ENCODE assay signal across 8 cellular contexts in genomic region chr19:42284641-42285341, GRCh38. TPM values are rescaled to one million over a fixed set of nuclear protein-coding genes. Genes with fewer than 3 reads are reported as not detected.
DNase-seq lines count a peak whose midpoint lies in the region; ATAC-seq, FAIRE-seq and TF ChIP-seq lines count a peak whose summit lies in the region.

No MANE protein-coding gene starts in this region.

- CTCF ChIA-PET in HepG2 (lab: Yijun Ruan, JAX; ENCODE audit: low intra/inter-chr PET ratio, low total read pairs), result no interaction called here

- H3K4me3 ChIP-seq in Karpas-422 (ENCODE audit: low read length) (peak overlapping the region; percentile 85), astrocyte of the spinal cord (ENCODE audit: low read depth, low read length) (peak overlapping the region; percentile 69), HepG2 (replicated peaks in 1 of 3; ENCODE audit: insufficient read depth in 1 of 3, low read depth in 2 of 3, low read length in 3 of 3) (peak overlapping the region; percentile 60 to 85 (median 82)), thyroid gland (replicated peaks in 1 of 3) (peak overlapping the region in 2 of 3 donors; percentile 59 to 62)

- FAIRE-seq in HepG2 (lab: Jason Lieb, UNC), result no peak

- no peaks in the 10 kb centered on the region for H3K27me3 ChIP-seq in Karpas-422 (ENCODE audit: low read length)
- H3K27me3 ChIP-seq in HepG2 (ENCODE audit: control insufficient read depth in 1 of 2, insufficient read depth in 2 of 2, low read length in 2 of 2), result no peaks in the 10 kb centered on the region; a peak in 1 of 5 replicates
- H3K27me3 ChIP-seq in thyroid gland, result no peaks in the 10 kb centered on the region

- H3K27ac ChIP-seq in Karpas-422 (ENCODE audit: low read length) (peak overlapping the region; percentile 54), HepG2 (ENCODE audit: extremely low read length, insufficient read depth, low read length) (peak overlapping the region; percentile 42), thyroid gland (peak overlapping the region; percentile 70 to 89 (median 86))

- DNase-seq in Karpas-422, result peak; percentile 69
- DNase-seq in astrocyte of the spinal cord (ENCODE audit: low read depth, low spot score), result no peak
- DNase-seq in HepG2 (ENCODE audit: low spot score), result no peak
- no peak for DNase-seq in thyroid gland
- no peak for DNase-seq in NCI-H187 treated with DMSO at 0.1 percent for 48 hours (lab: John Stamatoyannopoulos, UW)
- DNase-seq in NCI-H2029 treated with DMSO at 0.1 percent for 48 hours (lab: John Stamatoyannopoulos, UW), result no peak
- no peak for DNase-seq in NCI-H2196 treated with DMSO at 0.1 percent for 48 hours (lab: John Stamatoyannopoulos, UW; ENCODE audit: unreplicated experiment)

- H3K79me2 ChIP-seq in Karpas-422 (ENCODE audit: low read length) (peaks cover 18% of the 10 kb centered on the region), HepG2 (ENCODE audit: insufficient read depth, low read length) (peaks cover 29% of the 10 kb centered on the region)

- TF ChIP-seq EP300 in HepG2 (IDR thresholded peaks at IDR 0.05; ENCODE audit: low read depth in 2 of 2, low read length in 2 of 2) (no peak), HepG2 (CRISPR knock-in tag; IDR thresholded peaks at IDR 0.05; ENCODE audit: borderline replicate concordance) (no peak)

- no peaks in the 10 kb centered on the region for H3K9me2 ChIP-seq in Karpas-422 (replicated peaks; ENCODE audit: insufficient read depth, low read length)

- H4K20me1 ChIP-seq in Karpas-422 (ENCODE audit: insufficient read depth, low read depth, low read length), result peaks cover 10% of the 10 kb centered on the region; the same call in 1 of the 2 replicates
- peaks cover 11% of the 10 kb centered on the region; the same call in 1 of the 2 replicates for H4K20me1 ChIP-seq in HepG2 (ENCODE audit: insufficient read depth, low read length)

- H2AFZ ChIP-seq in Karpas-422 (ENCODE audit: low read length) (no peak overlapping the region), HepG2 (ENCODE audit: low read length) (no peak overlapping the region)

- no TSS peak for BruUV-seq in HepG2 (replicated peaks; lab: Mats Ljungman, UMichigan)

- no peak for TF ChIP-seq RAD21 in HepG2 (CRISPR knock-in tag; IDR thresholded peaks at IDR 0.05)

- H3K36me3 ChIP-seq in ES-I3 (ENCODE audit: insufficient read depth, low read length) (0 out of 2 replicates have a peak, but pooled peaks cover 4% of the 10 kb centered on the region), Karpas-422 (ENCODE audit: insufficient read depth, low read length) (peaks cover 14% of the 10 kb centered on the region; the same call in 1 of the 2 replicates), HepG2 (replicated peaks in 1 of 2; ENCODE audit: control insufficient read depth in 1 of 2, insufficient read depth in 2 of 2, low read length in 2 of 2) (peaks cover 16 to 31% of the 10 kb centered on the region in 2 experiments; a peak in 4 of 5 replicates), thyroid gland (peaks cover 28% of the 10 kb centered on the region in 2 donors)

- H3K9me3 ChIP-seq in ES-I3 (ENCODE audit: control insufficient read depth, insufficient read depth, low read length) (no peaks in the 10 kb centered on the region), Karpas-422 (ENCODE audit: low read length) (no peaks in the 10 kb centered on the region), HepG2 (ENCODE audit: low read length) (no peaks in the 10 kb centered on the region), thyroid gland (no peaks in the 10 kb centered on the region)

- no peak for TF ChIP-seq CTCF in astrocyte of the spinal cord (IDR thresholded peaks at IDR 0.05; ENCODE audit: low read depth, low read length)
- no peak for TF ChIP-seq CTCF in HepG2 (CRISPR knock-in tag; IDR thresholded peaks at IDR 0.05)
- no peak for TF ChIP-seq CTCF in thyroid gland (IDR thresholded peaks at IDR 0.05)

- WGBS in HepG2 (ENCODE audit: low lambda C conversion rate), result 9% methylated on average over 23 of the region's 33 CpGs
- 5 to 6% methylated on average over 25 to 26 of the region's 33 CpGs for WGBS in thyroid gland, 2 donors

- peak overlapping the region; percentile 92 for H3K4me2 ChIP-seq in Karpas-422 (ENCODE audit: low read depth, low read length, poor library complexity, severe bottlenecking)
- peak overlapping the region; percentile 84 for H3K4me2 ChIP-seq in HepG2 (ENCODE audit: low read depth, low read length)

- intact Hi-C loops in HepG2 (cut with micrococcal nuclease; ENCODE audit: unreplicated experiment), result no loop called here
- intact Hi-C loops in thyroid gland (cut with DNase I), result no loop called here

- H3K9ac ChIP-seq in ES-I3 (ENCODE audit: low read depth, low read length) (peak overlapping the region; percentile 83; the same call in 1 of the 2 replicates), Karpas-422 (ENCODE audit: low read length) (peak overlapping the region; percentile 83), HepG2 (ENCODE audit: insufficient read depth, low read depth, low read length) (peak overlapping the region; percentile 67)

- ATAC-seq in HepG2, result no peak

- in situ Hi-C loops in astrocyte of the spinal cord (cut with HindIII; ENCODE audit: low sequenced_read_pairs), result no loop called here
- in situ Hi-C loops in HepG2 (cut with HindIII; ENCODE audit: extremely low pct_ligation_motif_present, low pct_unique_long_range_greater_than_20kb), result loop anchor here (5.0 kb wide), 1 partner anchor 32 kb away; no protein-coding TSS in a partner anchor

- H3K4me1 ChIP-seq in ES-I3 (ENCODE audit: insufficient read depth, low read length) (peaks cover 26% of the 10 kb centered on the region), Karpas-422 (ENCODE audit: low read length) (peaks cover 47% of the 10 kb centered on the region), HepG2 (ENCODE audit: insufficient read depth, low read length) (peaks cover 42% of the 10 kb centered on the region), thyroid gland (peaks cover 52 to 58% of the 10 kb centered on the region in 2 donors)

- POLR2A ChIA-PET in HepG2 (lab: Yijun Ruan, JAX), result interaction anchor here (1.7 kb wide), 1 partner anchor 41 kb away, joined by 9 read pairs; the partner anchor contains the start of gene GSK3A

- TF ChIP-seq POLR2A in HepG2 (IDR thresholded peaks at IDR 0.05; ENCODE audit: insufficient read depth in 1 of 2, low read depth in 2 of 2, low read length in 2 of 2) (peak; percentile 21 to 27; a peak in 2 of 4 replicates), thyroid gland (IDR thresholded peaks at IDR 0.05) (no peak)

RNA-seq across cellular contexts. Expression of gene CIC, which starts 15.7 kb away (rescaled TPM):
- 25.0 and 30.6 TPM in 2 replicates for total RNA-seq in Karpas-422 (2014; rRNA removed; shearing (Covaris generic); ENCODE audit: low replicate concordance)
- total RNA-seq in HepG2 (2016; rRNA removed; fragmentation: Illumina TruSeq; extraction: Trizol), result 5.4 and 8.0 TPM in 2 replicates
- total RNA-seq in HepG2 (2016; cell fraction: cytosol; rRNA removed; fragmentation: Illumina TruSeq; extraction: Trizol; ENCODE audit: low read depth), result 1.5 and 1.8 TPM in 2 replicates
- 5.2 and 7.8 TPM in 2 replicates for total RNA-seq in HepG2 (2016; cell fraction: insoluble cytoplasmic fraction; rRNA removed; fragmentation: Illumina TruSeq; extraction: Trizol)
- total RNA-seq in HepG2 (2016; cell fraction: membrane; rRNA removed; fragmentation: Illumina TruSeq; extraction: Trizol), result 4.6 and 4.9 TPM in 2 replicates
- total RNA-seq in HepG2 (2016; cell fraction: nucleus; rRNA removed; fragmentation: Illumina TruSeq; extraction: Trizol), result 10.4 and 12.3 TPM in 2 replicates
- 5.9 and 8.3 TPM in 2 replicates for polyA plus RNA-seq in HepG2 (2011; rRNA removed)
- 3.3 and 5.6 TPM in 2 replicates for polyA plus RNA-seq in HepG2 (2011; cell fraction: cytosol; rRNA removed)
- 60.6 and 75.8 TPM in 2 replicates for polyA plus RNA-seq in HepG2 (2011; cell fraction: nucleus; rRNA removed)
- 17.6 and 25.1 TPM in 2 replicates for polyA plus RNA-seq in HepG2 (2012)
- polyA plus RNA-seq in HepG2 (2016; cell fraction: cytosol; fragmentation: Illumina TruSeq; extraction: Trizol; ENCODE audit: low read depth), result 1.7 and 1.9 TPM in 2 replicates
- polyA plus RNA-seq in HepG2 (2016; cell fraction: insoluble cytoplasmic fraction; fragmentation: Illumina TruSeq; extraction: Trizol; ENCODE audit: low read depth), result 10.1 and 16.9 TPM in 2 replicates
- 5.7 and 6.0 TPM in 2 replicates for polyA plus RNA-seq in HepG2 (2016; cell fraction: membrane; fragmentation: Illumina TruSeq; extraction: Trizol; ENCODE audit: low read depth)
- polyA plus RNA-seq in HepG2 (2016; cell fraction: nucleus; fragmentation: Illumina TruSeq; extraction: Trizol; ENCODE audit: insufficient read depth, low read depth), result 61.0 and 65.4 TPM in 2 replicates
- 3.6 and 7.9 TPM in 2 replicates for polyA minus RNA-seq in HepG2 (2011; rRNA and poly(A)+ RNA removed; ENCODE audit: low replicate concordance)
- polyA minus RNA-seq in HepG2 (2011; cell fraction: cytosol; rRNA and poly(A)+ RNA removed), result 9.1 and 10.8 TPM in 2 replicates
- polyA minus RNA-seq in HepG2 (2011; cell fraction: nucleus; rRNA and poly(A)+ RNA removed), result 14.7 and 15.5 TPM in 2 replicates
- 10 to 100 TPM; 50.6 to 98.3 (median 56.9) TPM for total RNA-seq in thyroid gland

RNA-seq across cellular contexts. Expression of gene PRR19, which starts 17.1 kb away (rescaled TPM):
- total RNA-seq in Karpas-422 (2014; rRNA removed; shearing (Covaris generic); ENCODE audit: low replicate concordance), result 0.25 and 1.2 TPM in 2 replicates
- total RNA-seq in HepG2 (2016; rRNA removed; fragmentation: Illumina TruSeq; extraction: Trizol), result 0.33 and 0.38 TPM in 2 replicates
- total RNA-seq in HepG2 (2016; cell fraction: cytosol; rRNA removed; fragmentation: Illumina TruSeq; extraction: Trizol; ENCODE audit: low read depth), result not detected in 2 replicates
- 0.28 and 0.43 TPM in 2 replicates for total RNA-seq in HepG2 (2016; cell fraction: insoluble cytoplasmic fraction; rRNA removed; fragmentation: Illumina TruSeq; extraction: Trizol)
- total RNA-seq in HepG2 (2016; cell fraction: membrane; rRNA removed; fragmentation: Illumina TruSeq; extraction: Trizol), result 0.14 and 0.43 TPM in 2 replicates
- 0.50 TPM in 1 of 2 replicates, not detected in the other for total RNA-seq in HepG2 (2016; cell fraction: nucleus; rRNA removed; fragmentation: Illumina TruSeq; extraction: Trizol)
- 0.21 and 0.26 TPM in 2 replicates for polyA plus RNA-seq in HepG2 (2011; rRNA removed)
- polyA plus RNA-seq in HepG2 (2011; cell fraction: cytosol; rRNA removed), result 0.23 and 0.34 TPM in 2 replicates
- 0.43 and 0.80 TPM in 2 replicates for polyA plus RNA-seq in HepG2 (2011; cell fraction: nucleus; rRNA removed)
- polyA plus RNA-seq in HepG2 (2012), result 0.51 TPM in 1 of 2 replicates, not detected in the other
- 0.21 and 0.22 TPM in 2 replicates for polyA plus RNA-seq in HepG2 (2016; cell fraction: cytosol; fragmentation: Illumina TruSeq; extraction: Trizol; ENCODE audit: low read depth)
- 0.69 and 0.88 TPM in 2 replicates for polyA plus RNA-seq in HepG2 (2016; cell fraction: insoluble cytoplasmic fraction; fragmentation: Illumina TruSeq; extraction: Trizol; ENCODE audit: low read depth)
- polyA plus RNA-seq in HepG2 (2016; cell fraction: membrane; fragmentation: Illumina TruSeq; extraction: Trizol; ENCODE audit: low read depth), result 0.19 and 0.38 TPM in 2 replicates
- 0.57 and 1.5 TPM in 2 replicates for polyA plus RNA-seq in HepG2 (2016; cell fraction: nucleus; fragmentation: Illumina TruSeq; extraction: Trizol; ENCODE audit: insufficient read depth, low read depth)
- polyA minus RNA-seq in HepG2 (2011; rRNA and poly(A)+ RNA removed; ENCODE audit: low replicate concordance), result 0.94 and 1.4 TPM in 2 replicates
- polyA minus RNA-seq in HepG2 (2011; cell fraction: cytosol; rRNA and poly(A)+ RNA removed), result 0.88 TPM in 1 of 2 replicates, not detected in the other
- 0.25 TPM in 1 of 2 replicates, not detected in the other for polyA minus RNA-seq in HepG2 (2011; cell fraction: nucleus; rRNA and poly(A)+ RNA removed)
- under 1 TPM in 2 of 4 donors, not detected in 2; 0.27 to 0.45 TPM for total RNA-seq in thyroid gland

RNA-seq across cellular contexts. Expression of gene PAFAH1B3, which starts 17.6 kb away (rescaled TPM):
- total RNA-seq in Karpas-422 (2014; rRNA removed; shearing (Covaris generic); ENCODE audit: low replicate concordance), result 66.2 and 102 TPM in 2 replicates
- total RNA-seq in HepG2 (2016; rRNA removed; fragmentation: Illumina TruSeq; extraction: Trizol) (58.0 and 58.6 TPM in 2 replicates), thyroid gland (10 to 100 TPM in 3 of 4 donors, 1 to 10 TPM in 1; 6.0 to 23.7 (median 19.1) TPM)
- total RNA-seq in HepG2 (2016; cell fraction: cytosol; rRNA removed; fragmentation: Illumina TruSeq; extraction: Trizol; ENCODE audit: low read depth), result 50.5 and 73.0 TPM in 2 replicates
- total RNA-seq in HepG2 (2016; cell fraction: insoluble cytoplasmic fraction; rRNA removed; fragmentation: Illumina TruSeq; extraction: Trizol), result 61.4 and 62.4 TPM in 2 replicates
- total RNA-seq in HepG2 (2016; cell fraction: membrane; rRNA removed; fragmentation: Illumina TruSeq; extraction: Trizol), result 53.6 and 73.9 TPM in 2 replicates
- 23.8 and 27.3 TPM in 2 replicates for total RNA-seq in HepG2 (2016; cell fraction: nucleus; rRNA removed; fragmentation: Illumina TruSeq; extraction: Trizol)
- polyA plus RNA-seq in HepG2 (2011; rRNA removed), result 27.4 and 31.2 TPM in 2 replicates
- 38.9 and 49.7 TPM in 2 replicates for polyA plus RNA-seq in HepG2 (2011; cell fraction: cytosol; rRNA removed)
- polyA plus RNA-seq in HepG2 (2011; cell fraction: nucleus; rRNA removed), result 31.1 and 32.3 TPM in 2 replicates
- 21.3 and 29.1 TPM in 2 replicates for polyA plus RNA-seq in HepG2 (2012)
- polyA plus RNA-seq in HepG2 (2016; cell fraction: cytosol; fragmentation: Illumina TruSeq; extraction: Trizol; ENCODE audit: low read depth), result 59.5 and 77.2 TPM in 2 replicates
- polyA plus RNA-seq in HepG2 (2016; cell fraction: insoluble cytoplasmic fraction; fragmentation: Illumina TruSeq; extraction: Trizol; ENCODE audit: low read depth), result 57.4 and 72.9 TPM in 2 replicates
- 53.3 and 66.7 TPM in 2 replicates for polyA plus RNA-seq in HepG2 (2016; cell fraction: membrane; fragmentation: Illumina TruSeq; extraction: Trizol; ENCODE audit: low read depth)
- 41.3 and 41.9 TPM in 2 replicates for polyA plus RNA-seq in HepG2 (2016; cell fraction: nucleus; fragmentation: Illumina TruSeq; extraction: Trizol; ENCODE audit: insufficient read depth, low read depth)
- 27.9 and 60.4 TPM in 2 replicates for polyA minus RNA-seq in HepG2 (2011; rRNA and poly(A)+ RNA removed; ENCODE audit: low replicate concordance)
- 16.4 and 20.1 TPM in 2 replicates for polyA minus RNA-seq in HepG2 (2011; cell fraction: cytosol; rRNA and poly(A)+ RNA removed)
- polyA minus RNA-seq in HepG2 (2011; cell fraction: nucleus; rRNA and poly(A)+ RNA removed), result 7.9 and 8.8 TPM in 2 replicates

RNA-seq across cellular contexts. Expression of gene TMEM145, which starts 28.3 kb away (rescaled TPM):
- 18.7 and 30.5 TPM in 2 replicates for total RNA-seq in Karpas-422 (2014; rRNA removed; shearing (Covaris generic); ENCODE audit: low replicate concordance)
- total RNA-seq in HepG2 (2016; rRNA removed; fragmentation: Illumina TruSeq; extraction: Trizol) (0.07 TPM in 1 of 2 replicates, not detected in the other), thyroid gland (1 to 10 TPM in 1 of 4 donors, not detected in 3; 2.8 TPM)
- not detected in 2 replicates for total RNA-seq in HepG2 (2016; cell fraction: cytosol; rRNA removed; fragmentation: Illumina TruSeq; extraction: Trizol; ENCODE audit: low read depth)
- total RNA-seq in HepG2 (2016; cell fraction: insoluble cytoplasmic fraction; rRNA removed; fragmentation: Illumina TruSeq; extraction: Trizol), result 0.13 and 0.15 TPM in 2 replicates
- total RNA-seq in HepG2 (2016; cell fraction: membrane; rRNA removed; fragmentation: Illumina TruSeq; extraction: Trizol), result not detected in 2 replicates
- total RNA-seq in HepG2 (2016; cell fraction: nucleus; rRNA removed; fragmentation: Illumina TruSeq; extraction: Trizol), result 0.88 and 1.9 TPM in 2 replicates
- polyA plus RNA-seq in HepG2 (2011; rRNA removed), result 5.1 and 5.5 TPM in 2 replicates
- polyA plus RNA-seq in HepG2 (2011; cell fraction: cytosol; rRNA removed), result 2.0 and 2.3 TPM in 2 replicates
- 39.2 and 50.9 TPM in 2 replicates for polyA plus RNA-seq in HepG2 (2011; cell fraction: nucleus; rRNA removed)
- 2.9 and 6.2 TPM in 2 replicates for polyA plus RNA-seq in HepG2 (2012)
- 0.26 TPM in 1 of 2 replicates, not detected in the other for polyA plus RNA-seq in HepG2 (2016; cell fraction: cytosol; fragmentation: Illumina TruSeq; extraction: Trizol; ENCODE audit: low read depth)
- 0.57 and 0.73 TPM in 2 replicates for polyA plus RNA-seq in HepG2 (2016; cell fraction: insoluble cytoplasmic fraction; fragmentation: Illumina TruSeq; extraction: Trizol; ENCODE audit: low read depth)
- 0.17 and 0.27 TPM in 2 replicates for polyA plus RNA-seq in HepG2 (2016; cell fraction: membrane; fragmentation: Illumina TruSeq; extraction: Trizol; ENCODE audit: low read depth)
- 1.7 and 2.8 TPM in 2 replicates for polyA plus RNA-seq in HepG2 (2016; cell fraction: nucleus; fragmentation: Illumina TruSeq; extraction: Trizol; ENCODE audit: insufficient read depth, low read depth)
- 0.44 and 14.7 TPM in 2 replicates for polyA minus RNA-seq in HepG2 (2011; rRNA and poly(A)+ RNA removed; ENCODE audit: low replicate concordance)
- 1.3 and 4.2 TPM in 2 replicates for polyA minus RNA-seq in HepG2 (2011; cell fraction: cytosol; rRNA and poly(A)+ RNA removed)
- polyA minus RNA-seq in HepG2 (2011; cell fraction: nucleus; rRNA and poly(A)+ RNA removed), result 16.7 and 20.3 TPM in 2 replicates

RNA-seq across cellular contexts. Expression of gene ERF, which starts 29.9 kb away (rescaled TPM):
- 36.4 and 53.6 TPM in 2 replicates for total RNA-seq in Karpas-422 (2014; rRNA removed; shearing (Covaris generic); ENCODE audit: low replicate concordance)
- total RNA-seq in HepG2 (2016; rRNA removed; fragmentation: Illumina TruSeq; extraction: Trizol), result 43.2 and 67.1 TPM in 2 replicates
- 54.9 and 66.8 TPM in 2 replicates for total RNA-seq in HepG2 (2016; cell fraction: cytosol; rRNA removed; fragmentation: Illumina TruSeq; extraction: Trizol; ENCODE audit: low read depth)
- 35.3 and 68.2 TPM in 2 replicates for total RNA-seq in HepG2 (2016; cell fraction: insoluble cytoplasmic fraction; rRNA removed; fragmentation: Illumina TruSeq; extraction: Trizol)
- total RNA-seq in HepG2 (2016; cell fraction: membrane; rRNA removed; fragmentation: Illumina TruSeq; extraction: Trizol), result 104 and 115 TPM in 2 replicates
- total RNA-seq in HepG2 (2016; cell fraction: nucleus; rRNA removed; fragmentation: Illumina TruSeq; extraction: Trizol), result 31.2 and 38.3 TPM in 2 replicates
- 62.5 and 69.9 TPM in 2 replicates for polyA plus RNA-seq in HepG2 (2011; rRNA removed)
- 36.9 and 45.9 TPM in 2 replicates for polyA plus RNA-seq in HepG2 (2011; cell fraction: cytosol; rRNA removed)
- polyA plus RNA-seq in HepG2 (2011; cell fraction: nucleus; rRNA removed), result 109 and 170 TPM in 2 replicates
- polyA plus RNA-seq in HepG2 (2012), result 38.4 and 44.3 TPM in 2 replicates
- polyA plus RNA-seq in HepG2 (2016; cell fraction: cytosol; fragmentation: Illumina TruSeq; extraction: Trizol; ENCODE audit: low read depth), result 30.4 TPM in 2 replicates
- polyA plus RNA-seq in HepG2 (2016; cell fraction: insoluble cytoplasmic fraction; fragmentation: Illumina TruSeq; extraction: Trizol; ENCODE audit: low read depth), result 56.4 and 79.4 TPM in 2 replicates
- 55.2 and 69.1 TPM in 2 replicates for polyA plus RNA-seq in HepG2 (2016; cell fraction: membrane; fragmentation: Illumina TruSeq; extraction: Trizol; ENCODE audit: low read depth)
- polyA plus RNA-seq in HepG2 (2016; cell fraction: nucleus; fragmentation: Illumina TruSeq; extraction: Trizol; ENCODE audit: insufficient read depth, low read depth), result 77.4 and 89.7 TPM in 2 replicates
- 39.2 and 85.5 TPM in 2 replicates for polyA minus RNA-seq in HepG2 (2011; rRNA and poly(A)+ RNA removed; ENCODE audit: low replicate concordance)
- 38.3 and 50.2 TPM in 2 replicates for polyA minus RNA-seq in HepG2 (2011; cell fraction: cytosol; rRNA and poly(A)+ RNA removed)
- 40.9 and 56.5 TPM in 2 replicates for polyA minus RNA-seq in HepG2 (2011; cell fraction: nucleus; rRNA and poly(A)+ RNA removed)
- total RNA-seq in thyroid gland, result 10 to 100 TPM; 27.5 to 50.2 (median 39.2) TPM

Comparison
In these comparisons a context has a peak if more than half of its experiments do, and no peak if none do; other contexts are left out.
1. POLR2A ChIP-seq: peak in HepG2 (2 of 2); none in thyroid gland (0 of 2).
2. Peak in every context shown above with its lines, with median percentiles within 50 percentile points of each other: H3K9ac ChIP-seq, H3K27ac ChIP-seq and H3K4me3 ChIP-seq.